ENCODE assay signal across 11 cellular contexts in the genomic region with DNA sequence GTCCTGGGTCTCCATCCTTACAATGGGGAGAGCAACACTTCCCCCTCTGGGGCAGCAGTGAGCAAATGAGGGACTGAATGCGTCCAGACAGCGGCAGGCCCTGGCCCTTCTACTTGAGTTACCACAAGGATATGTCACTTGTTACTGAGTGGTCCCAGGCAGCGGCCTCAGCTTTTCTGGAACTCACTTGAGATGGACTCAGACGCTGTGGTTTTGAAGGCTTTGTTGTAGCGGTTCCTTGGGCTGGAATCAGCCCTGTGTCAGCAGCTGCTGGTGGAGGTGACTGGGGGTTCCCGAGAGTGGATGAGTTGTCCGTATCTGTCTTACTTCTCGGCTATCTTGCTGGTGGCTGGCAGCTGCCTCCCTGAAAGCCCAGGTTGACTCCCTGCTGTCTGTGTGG.
A peak's percentile ranks its signal among the peaks of the same experiment; 100 is the strongest.
DNase-seq lines count a peak whose midpoint lies in the region; ATAC-seq, FAIRE-seq and TF ChIP-seq lines count a peak whose summit lies in the region.
"Had no signal": no experiment of that assay in that cellular context is flagged by ENCODE, and none has a peak within 500 bp of the region (broad histone marks: within the 10 kb centered on the region; RNA-seq: fewer than 3 reads in every experiment).

No MANE protein-coding gene starts in this region.

- no peaks in the 10 kb centered on the region for H3K27me3 Mint-ChIP-seq in activated T-cell treated with anti-CD3 and anti-CD28 coated beads, Interleukin-2, amount 50 U/mL, for 24 hours

- TF ChIP-seq CTCF in coronary artery (IDR thresholded peaks at IDR 0.05) (no peak), pancreas (IDR thresholded peaks at IDR 0.05) (no peak)

- H3K4me3 Mint-ChIP-seq in activated T-cell treated with anti-CD3 and anti-CD28 coated beads, Interleukin-2, amount 50 U/mL, for 24 hours, result no peak overlapping the region

- 88 to 95% methylated on average over 8 of the region's 8 CpGs for WGBS in pancreas, 2 donors

- no peak for ATAC-seq in pancreas

- no peaks in the 10 kb centered on the region for H3K9me3 Mint-ChIP-seq in activated T-cell treated with anti-CD3 and anti-CD28 coated beads, Interleukin-2, amount 50 U/mL, for 24 hours

- H3K27me3 ChIP-seq in pancreas, result no peaks in the 10 kb centered on the region

- intact Hi-C loops in pancreas (cut with DNase I), result no loop called here

- no peak for FAIRE-seq in pancreas (lab: Jason Lieb, UNC)

- H3K4me1 Mint-ChIP-seq in activated T-cell treated with anti-CD3 and anti-CD28 coated beads, Interleukin-2, amount 50 U/mL, for 24 hours (ENCODE audit: low read depth), result peaks cover 61% of the 10 kb centered on the region

- H3K4me1 ChIP-seq in pancreas, result peaks cover 0 to 14% (median 0%) of the 10 kb centered on the region in 3 donors

- peak; percentile 57 for DNase-seq in activated T-cell treated with anti-CD3 and anti-CD28 coated beads, Interleukin-2, amount 50 U/mL, for 24 hours
- DNase-seq in activated T-cell treated with anti-CD3 and anti-CD28 coated beads for 4 hours, result no peak
- peak; percentile 25 for DNase-seq in SK-N-DZ (ENCODE audit: low spot score)
- no peak for DNase-seq in coronary artery (ENCODE audit: low spot score)
- DNase-seq in stimulated activated CD8-positive, alpha-beta memory T cell treated with anti-CD3 and anti-CD28 coated beads, Interleukin-4, amount 100 ng/mL, for 48 hours, result peak; percentile 78
- no peak for DNase-seq in mucosa of gallbladder (ENCODE audit: low spot score)
- no peak for DNase-seq in pancreas
- DNase-seq in CD1c-positive myeloid dendritic cell (ENCODE audit: extremely low spot score), result no peak
- DNase-seq: dermis blood vessel endothelial cell, H7, NCI-H748 treated with DMSO at 0.1 percent for 48 hours had no signal

- peaks cover 10% of the 10 kb centered on the region for H3K36me3 Mint-ChIP-seq in activated T-cell treated with anti-CD3 and anti-CD28 coated beads, Interleukin-2, amount 50 U/mL, for 24 hours (ENCODE audit: low read depth)

- H3K4me3 ChIP-seq in coronary artery (peak overlapping the region; percentile 20), pancreas (no peak overlapping the region)

- H3K9me3 ChIP-seq in pancreas, result no peaks in the 10 kb centered on the region

- H3K27ac ChIP-seq in coronary artery (peak overlapping the region; percentile 70 to 88), pancreas (no peak overlapping the region)

- peak overlapping the region; percentile 72 for H3K27ac Mint-ChIP-seq in activated T-cell treated with anti-CD3 and anti-CD28 coated beads, Interleukin-2, amount 50 U/mL, for 24 hours

- H3K36me3 ChIP-seq in pancreas, result no peaks in the 10 kb centered on the region

Comparison
In these comparisons a context has a peak if more than half of its experiments do, and no peak if none do; other contexts are left out.
1. DNase-seq: peak in activated T-cell treated with anti-CD3 and anti-CD28 coated beads, Interleukin-2, amount 50 U/mL, for 24 hours (single experiment), SK-N-DZ (single experiment) and stimulated activated CD8-positive, alpha-beta memory T cell treated with anti-CD3 and anti-CD28 coated beads, Interleukin-4, amount 100 ng/mL, for 48 hours (single experiment); none in activated T-cell treated with anti-CD3 and anti-CD28 coated beads for 4 hours (single experiment), coronary artery (single experiment), mucosa of gallbladder (single experiment), pancreas (0 of 6) and CD1c-positive myeloid dendritic cell (single experiment).
2. H3K27ac ChIP-seq: peak in coronary artery (2 of 2); none in pancreas (0 of 4).